ENCODE assay signal across 10 cellular contexts in genomic region chr2:233081232-233081730, GRCh38. TPM values are rescaled to one million over a fixed set of nuclear protein-coding genes. Genes with fewer than 3 reads are reported as not detected.
DNase-seq lines count a peak whose midpoint lies in the region; ATAC-seq and TF ChIP-seq lines count a peak whose summit lies in the region.
"Had no signal": no experiment of that assay in that cellular context is flagged by ENCODE, and none has a peak within 500 bp of the region (broad histone marks: within the 10 kb centered on the region; RNA-seq: fewer than 3 reads in every experiment).

No MANE protein-coding gene starts in this region.

- peak; percentile 54 for ATAC-seq in CD8-positive, alpha-beta T cell
- ATAC-seq in HG03175 (IDR thresholded peaks at IDR 0.05; ENCODE audit: unreplicated experiment) (no peak), GM18870 (IDR thresholded peaks at IDR 0.05; ENCODE audit: unreplicated experiment) (no peak)

- H3K4me1 ChIP-seq in CD8-positive, alpha-beta T cell (ENCODE audit: insufficient read depth, low read length), result peaks cover 93% of the 10 kb centered on the region
- H3K4me1 ChIP-seq in mucosa of rectum (ENCODE audit: control insufficient read depth in 2 of 2, insufficient read depth in 2 of 2, low read length in 2 of 2), result peaks cover 16 to 33% of the 10 kb centered on the region in 2 donors

- no peaks in the 10 kb centered on the region for H3K9me3 Mint-ChIP-seq in CD8-positive, alpha-beta T cell
- no peaks in the 10 kb centered on the region for H3K9me3 Mint-ChIP-seq in IgD-negative memory B cell

- H3K9me3 ChIP-seq in CD8-positive, alpha-beta T cell (ENCODE audit: low read length), result no peaks in the 10 kb centered on the region
- no peaks in the 10 kb centered on the region for H3K9me3 ChIP-seq in mucosa of rectum (ENCODE audit: control insufficient read depth in 2 of 2, low read length in 2 of 2)

- peak overlapping the region; percentile 21 for H3K4me3 ChIP-seq in CD8-positive, alpha-beta T cell (ENCODE audit: low read depth, low read length)
- no peak overlapping the region for H3K4me3 ChIP-seq in mucosa of rectum (ENCODE audit: low read length in 2 of 2)

- peak in 3 of 7 experiments; percentile 51 to 66 (median 62) for DNase-seq in CD8-positive, alpha-beta T cell
- DNase-seq in activated CD8-positive, alpha-beta memory T cell treated with anti-CD3 and anti-CD28 coated beads, Interleukin-2, amount 50 U/mL, for 48 hours, result peak; percentile 72
- DNase-seq in T1000 (lab: John Stamatoyannopoulos, UW), result no peak
- DNase-seq in NCI-H2227 (lab: John Stamatoyannopoulos, UW; ENCODE audit: unreplicated experiment), result no peak
- DNase-seq: H7 had no signal

- H3K27me3 ChIP-seq in CD8-positive, alpha-beta T cell (ENCODE audit: insufficient read depth, low read length), result no peaks in the 10 kb centered on the region
- H3K27me3 ChIP-seq in mucosa of rectum (ENCODE audit: control insufficient read depth in 2 of 2, insufficient read depth in 2 of 2, low read length in 2 of 2), result no peaks in the 10 kb centered on the region

- H3K9ac ChIP-seq in mucosa of rectum (ENCODE audit: low read depth in 1 of 2, low read length in 2 of 2), result no peak overlapping the region

- H3K36me3 ChIP-seq in CD8-positive, alpha-beta T cell (ENCODE audit: insufficient read depth, low read length), result peaks cover 17% of the 10 kb centered on the region
- H3K36me3 ChIP-seq in mucosa of rectum (ENCODE audit: control insufficient read depth in 2 of 2, insufficient read depth in 2 of 2, low read length in 2 of 2), result peaks cover 0 to 3% of the 10 kb centered on the region in 2 donors

- peak overlapping the region; percentile 24 for H3K27ac ChIP-seq in CD8-positive, alpha-beta T cell (ENCODE audit: low read depth, low read length)
- H3K27ac ChIP-seq in mucosa of rectum (ENCODE audit: low read depth in 2 of 2, low read length in 2 of 2), result peak overlapping the region; percentile 76 to 79

- H3K4me3 Mint-ChIP-seq in CD8-positive, alpha-beta T cell, result peak overlapping the region; percentile 57
- peak overlapping the region; percentile 69 to 94 (median 82) for H3K4me3 Mint-ChIP-seq in IgD-negative memory B cell

- peak overlapping the region; percentile 78 for H3K27ac Mint-ChIP-seq in CD8-positive, alpha-beta T cell
- H3K27ac Mint-ChIP-seq in IgD-negative memory B cell, result peak overlapping the region; percentile 92 to 98 (median 93)

- intact Hi-C loops in CD8-positive, alpha-beta T cell (cut with DNase I, micrococcal nuclease), result loop anchor here (1.0 to 5.0 kb wide), 3 partner anchors 19 to 186 kb away; partner anchors contain the start of gene ATG16L1 (in 1 of the 2)

- H3K36me3 Mint-ChIP-seq in CD8-positive, alpha-beta T cell, result peaks cover 50% of the 10 kb centered on the region
- peaks cover 16% of the 10 kb centered on the region for H3K36me3 Mint-ChIP-seq in IgD-negative memory B cell

- no peak for TF ChIP-seq CTCF in CD8-positive, alpha-beta T cell (IDR thresholded peaks at IDR 0.05)

- H3K4me1 Mint-ChIP-seq in CD8-positive, alpha-beta T cell (ENCODE audit: low read depth), result peaks cover 79% of the 10 kb centered on the region
- H3K4me1 Mint-ChIP-seq in IgD-negative memory B cell, result peaks cover 64 to 83% (median 74%) of the 10 kb centered on the region in 3 donors

- POLR2A ChIA-PET in CD8-positive, alpha-beta T cell (lab: Charles Lee), result interaction anchor here (1.0 to 8.7 kb wide), 2 partner anchors 20 to 186 kb away, joined by 3 to 89 read pairs; partner anchors contain the start of gene INPP5D

- CTCF ChIA-PET in CD8-positive, alpha-beta T cell (lab: Charles Lee), result interaction anchor here (1.4 to 4.6 kb wide), 4 partner anchors 20 to 170 kb away, joined by 4 to 24 read pairs (median 9); partner anchors contain the start of genes ATG16L1 and INPP5D

- H3K27me3 Mint-ChIP-seq in CD8-positive, alpha-beta T cell (ENCODE audit: low read depth), result no peaks in the 10 kb centered on the region
- no peaks in the 10 kb centered on the region for H3K27me3 Mint-ChIP-seq in IgD-negative memory B cell

RNA-seq across cellular contexts. Expression of gene INPP5D, which starts 21.1 kb away (rescaled TPM):
- 100 to 1,000 TPM; 105 to 121 TPM for total RNA-seq in CD8-positive, alpha-beta T cell
- 220 TPM for polyA plus RNA-seq in IgD-negative memory B cell

RNA-seq across cellular contexts. Expression of gene NEU2, which starts 48.8 kb away (rescaled TPM):
- total RNA-seq in CD8-positive, alpha-beta T cell, result not detected
- not detected for polyA plus RNA-seq in IgD-negative memory B cell
- total RNA-seq: epithelial cell of proximal tubule, H7 had no signal
